12 cellular contexts compared by ENCODE assay signal in the genomic region with DNA sequence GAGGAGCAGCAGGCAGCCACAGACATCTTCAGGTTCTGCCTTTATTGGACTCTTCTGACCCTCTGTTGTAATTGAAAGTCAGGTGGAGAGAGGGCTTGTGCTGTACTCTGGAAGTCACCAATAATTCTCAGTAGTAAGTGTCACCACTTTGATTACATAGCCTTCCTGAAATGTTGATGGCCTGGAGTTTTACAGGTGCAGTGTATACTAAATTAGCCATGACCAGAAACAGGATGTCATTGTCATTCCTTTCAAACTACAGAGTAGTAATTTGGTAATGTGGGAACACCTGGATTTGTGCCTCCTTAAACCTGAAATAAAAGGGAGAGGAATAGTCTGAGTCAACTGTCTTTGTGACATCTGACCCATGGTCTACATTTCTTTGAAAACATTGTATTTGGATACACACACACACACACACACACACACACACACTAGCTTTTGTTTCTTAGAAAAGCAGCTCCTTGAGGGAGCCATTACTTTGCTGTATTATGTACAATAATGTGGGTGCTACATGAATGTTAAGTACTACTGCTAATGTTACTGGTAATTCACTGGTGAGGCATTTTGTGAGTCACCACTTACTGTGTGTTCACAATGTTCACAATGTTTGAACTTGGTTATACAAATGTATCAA. TPM values are rescaled to one million over a fixed set of nuclear protein-coding genes. Genes with fewer than 3 reads are reported as not detected.
DNase-seq lines count a peak whose midpoint lies in the region; ATAC-seq and TF ChIP-seq lines count a peak whose summit lies in the region.
"Had no signal": no experiment of that assay in that cellular context is flagged by ENCODE, and none has a peak within 500 bp of the region (broad histone marks: within the 10 kb centered on the region; RNA-seq: fewer than 3 reads in every experiment).

No MANE protein-coding gene starts in this region.

- ATAC-seq in PC-3, result peak; percentile 84
- ATAC-seq in GM19467 (IDR thresholded peaks at IDR 0.05; ENCODE audit: unreplicated experiment), result no peak

- peak; percentile 80 for DNase-seq in LHCN-M2 (ENCODE audit: low read depth)
- peak; percentile 91 for DNase-seq in PC-3
- peak; percentile 85 for DNase-seq in fibroblast of mammary gland (ENCODE audit: low read depth)
- DNase-seq in transverse colon, result no peak
- DNase-seq in amygdala (lab: John Stamatoyannopoulos, UW), result no peak
- DNase-seq in NCI-H1092 treated with DMSO at 0.1 percent for 48 hours (lab: John Stamatoyannopoulos, UW), result no peak
- DNase-seq in activated gamma-delta T cell (lab: John Stamatoyannopoulos, UW), result no peak
- DNase-seq: GDM1, mesendoderm, T-helper 1 cell had no signal

- in situ Hi-C loops in transverse colon (cut with MboI; ENCODE audit: low pct_ligation_motif_present in 1 of 4, low pct_unique_long_range_greater_than_20kb in 1 of 4, low sequenced_read_pairs in 3 of 4), result no loop called here

- H3K27ac ChIP-seq in PC-3 (ENCODE audit: low read length) (peak overlapping the region; percentile 85), transverse colon (peak overlapping the region in 3 of 4 donors; percentile 1 to 52 (median 15))
- H3K27ac ChIP-seq: cardiac muscle cell had no signal

- H3K27me3 ChIP-seq in PC-3 (ENCODE audit: low read length) (no peaks in the 10 kb centered on the region), transverse colon (no peaks in the 10 kb centered on the region)
- H3K27me3 ChIP-seq: cardiac muscle cell had no signal

- no peak for TF ChIP-seq CTCF in PC-3 (conservative IDR thresholded peaks at IDR 0.05; ENCODE audit: low read depth, low read length)
- TF ChIP-seq CTCF in fibroblast of mammary gland (conservative IDR thresholded peaks at IDR 0.05; ENCODE audit: control insufficient read depth, insufficient read depth, low read depth, low read length), result no peak
- TF ChIP-seq CTCF in transverse colon (IDR thresholded peaks at IDR 0.05), result no peak

- H3F3A ChIP-seq in PC-3 (ENCODE audit: low read length, unreplicated experiment), result peaks cover 5% of the 10 kb centered on the region

- H4K20me1 ChIP-seq in PC-3 (ENCODE audit: low read length), result no peaks in the 10 kb centered on the region

- POLR2A ChIA-PET in PC-3 (lab: Charles Lee; ENCODE audit: unreplicated experiment), result interaction anchor here (0.6 to 1.6 kb wide), 3 partner anchors 9 to 244 kb away, joined by 3 to 4 read pairs (median 3); partner anchors contain the start of gene ARL4A

- no peak overlapping the region for H2AFZ ChIP-seq in PC-3 (ENCODE audit: low read length)

- CTCF ChIA-PET in PC-3 (lab: Charles Lee), result interaction anchor here (1.6 kb wide), 1 partner anchor 20 kb away, joined by 15 read pairs; the partner anchor contains the start of gene ARL4A

- H3K4me1 ChIP-seq in PC-3 (ENCODE audit: insufficient read depth, low read length) (peaks cover 57% of the 10 kb centered on the region), transverse colon (peaks cover 0 to 30% (median 13%) of the 10 kb centered on the region in 4 donors)

- no peaks in the 10 kb centered on the region for H3K79me2 ChIP-seq in PC-3 (ENCODE audit: low read length)

- peak overlapping the region; percentile 26; the same call in 1 of the 2 replicates for H3K4me3 ChIP-seq in PC-3 (ENCODE audit: low read length)
- H3K4me3 ChIP-seq in fibroblast of mammary gland (ENCODE audit: control insufficient read depth, low read depth, low read length), result no peak overlapping the region
- no peak overlapping the region for H3K4me3 ChIP-seq in transverse colon
- H3K4me3 ChIP-seq: cardiac muscle cell had no signal

- H3K9me3 ChIP-seq in PC-3 (ENCODE audit: low read length) (no peaks in the 10 kb centered on the region; the same call in 1 of the 2 replicates), transverse colon (no peaks in the 10 kb centered on the region)

- intact Hi-C loops in PC-3 (cut with micrococcal nuclease), result loop anchor here (1.0 to 2.0 kb wide), 2 partner anchors 18 to 120 kb away; no protein-coding TSS in a partner anchor
- intact Hi-C loops in transverse colon (cut with DNase I; ENCODE audit: low total_unique reads), result no loop called here

- TF ChIP-seq POLR2A in transverse colon (IDR thresholded peaks at IDR 0.05), result no peak

- TF ChIP-seq EP300 in transverse colon (IDR thresholded peaks at IDR 0.05; ENCODE audit: low read depth), result no peak

- no peaks in the 10 kb centered on the region for H3K9me2 ChIP-seq in PC-3 (replicated peaks; ENCODE audit: low read length)

- H3K4me2 ChIP-seq in PC-3 (ENCODE audit: low read length), result peak overlapping the region; percentile 75

- H3K9ac ChIP-seq in PC-3 (ENCODE audit: low read length), result peak overlapping the region; percentile 26

- no TSS peak for BruUV-seq in PC-3 (replicated peaks; lab: Mats Ljungman, UMichigan)

- H3K36me3 ChIP-seq in PC-3 (ENCODE audit: low read depth, low read length), result no peaks in the 10 kb centered on the region
- H3K36me3 ChIP-seq in transverse colon, result no peaks in the 10 kb centered on the region
- H3K36me3 ChIP-seq: cardiac muscle cell had no signal

RNA-seq across cellular contexts. Expression of gene ARL4A, which starts 19.6 kb away (rescaled TPM):
- 37.0 and 38.3 TPM in 2 replicates for total RNA-seq in LHCN-M2 (2014; rRNA removed)
- polyA plus RNA-seq in LHCN-M2 (2012), result 16.6 TPM
- total RNA-seq in PC-3 (2014; rRNA removed), result 23.7 and 25.1 TPM in 2 replicates
- 100 to 1,000 TPM in 1 of 4 donors, 10 to 100 TPM in 3; 10.5 to 135 (median 74.9) TPM for total RNA-seq in transverse colon

Comparison
In these comparisons a context has a peak if more than half of its experiments do, and no peak if none do; other contexts are left out.
1. DNase-seq: peak in LHCN-M2 (single experiment), PC-3 (single experiment) and fibroblast of mammary gland (single experiment); none in transverse colon (single experiment), amygdala (0 of 56), NCI-H1092 treated with DMSO at 0.1 percent for 48 hours (single experiment) and activated gamma-delta T cell (single experiment).